7 cellular contexts compared by ENCODE assay signal in the genomic region with DNA sequence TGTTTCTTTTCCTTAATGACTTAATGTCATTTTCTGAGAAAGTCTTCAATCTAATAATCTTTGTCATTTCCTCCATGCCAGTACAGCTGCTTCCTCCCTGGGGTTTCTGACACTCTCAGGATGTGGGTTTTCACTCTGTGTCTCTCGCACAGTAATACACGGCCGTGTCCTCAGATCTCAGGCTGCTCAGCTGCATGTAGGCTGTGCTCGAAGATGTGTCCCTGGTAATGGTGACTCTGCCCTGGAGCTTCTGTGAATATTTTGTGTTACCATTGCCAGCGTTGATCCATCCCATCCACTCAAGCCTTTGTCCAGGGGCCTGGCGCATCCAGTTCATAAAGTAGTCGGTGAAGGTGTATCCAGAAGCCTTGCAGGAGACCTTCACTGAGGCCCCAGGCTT.
DNase-seq lines count a peak whose midpoint lies in the region; ATAC-seq, FAIRE-seq and TF ChIP-seq lines count a peak whose summit lies in the region.
"Not testable (repeated sequence)": the region's sequence is repeated elsewhere in the genome, so short reads cannot be mapped to it uniquely, and the experiment has no call there.

No MANE protein-coding gene starts in this region.

- H3K4me1 ChIP-seq in A549; DND-41 (ENCODE audit: insufficient read depth, low read length); GM12878 (ENCODE audit: control insufficient read depth, insufficient read depth, low read length); mucosa of descending colon (ENCODE audit: low read depth): not testable (repeated sequence)

- H3K4me2 ChIP-seq in A549; DND-41 (ENCODE audit: insufficient read depth, low read length); GM12878 (ENCODE audit: control insufficient read depth, insufficient read depth): not testable (repeated sequence)

- not testable (repeated sequence) for H3K4me1 Mint-ChIP-seq in T-cell; activated CD8-positive, alpha-beta T cell treated with anti-CD3 and anti-CD28 coated beads, Interleukin-2, amount 10 ng/mL, durations not matched to agents 7 days and 5 days (ENCODE audit: low read depth); natural killer cell treated with Interleukin-12 subunit alpha and Interleukin-12 subunit beta and Interleukin-15 and Interleukin-18, amount 100 ng/mL, for 72 hours (ENCODE audit: low read depth in 2 of 2)

- not testable (repeated sequence) for H3K27me3 Mint-ChIP-seq in T-cell; activated CD8-positive, alpha-beta T cell treated with anti-CD3 and anti-CD28 coated beads, Interleukin-2, amount 10 ng/mL, durations not matched to agents 7 days and 5 days (ENCODE audit: low read depth); natural killer cell treated with Interleukin-12 subunit alpha and Interleukin-12 subunit beta and Interleukin-15 and Interleukin-18, amount 100 ng/mL, for 72 hours

- not testable (repeated sequence) for H3K27ac ChIP-seq in A549; DND-41 (ENCODE audit: low read length); GM12878 (ENCODE audit: control insufficient read depth, insufficient read depth)

- H3K4me3 Mint-ChIP-seq in T-cell; activated CD8-positive, alpha-beta T cell treated with anti-CD3 and anti-CD28 coated beads, Interleukin-2, amount 10 ng/mL, durations not matched to agents 7 days and 5 days; natural killer cell treated with Interleukin-12 subunit alpha and Interleukin-12 subunit beta and Interleukin-15 and Interleukin-18, amount 100 ng/mL, for 72 hours: not testable (repeated sequence)

- POLR2A ChIA-PET in A549 (lab: Yijun Ruan, JAX); T-cell (lab: Charles Lee); activated CD8-positive, alpha-beta T cell treated with anti-CD3 and anti-CD28 coated beads, Interleukin-2, amount 10 ng/mL, durations not matched to agents 7 days and 5 days (lab: Charles Lee); GM12878 (lab: Charles Lee): not testable (repeated sequence)

- TF ChIP-seq POLR2A in A549 (IDR thresholded peaks at IDR 0.05; ENCODE audit: low read length); GM12878 (IDR thresholded peaks at IDR 0.05; ENCODE audit: low read depth, low read length): not testable (repeated sequence)

- RAD21 ChIA-PET in GM12878 (lab: Charles Lee; ENCODE audit: unreplicated experiment) = not testable (repeated sequence)

- SMC1A ChIA-PET in GM12878 (lab: Charles Lee; ENCODE audit: uncharacterized antibody, unreplicated experiment) = not testable (repeated sequence)

- WGBS in A549 (ENCODE audit: missing lambda C conversion rate) = no CpG with 5 or more reads among the region's 7 CpGs
- no CpG with 5 or more reads among the region's 7 CpGs for WGBS in GM12878 (ENCODE audit: insufficient coverage, insufficient replicate concordance, low lambda C conversion rate, missing lambda C conversion rate)

- DNase-seq in A549 (ENCODE audit: low read depth in 1 of 2, low spot score in 1 of 2); DND-41; T-cell; activated CD8-positive, alpha-beta T cell treated with anti-CD3 and anti-CD28 coated beads, Interleukin-2, amount 10 ng/mL, durations not matched to agents 7 days and 5 days; GM12878 (ENCODE audit: low read depth, low spot score); mucosa of descending colon; natural killer cell treated with Interleukin-12 subunit alpha and Interleukin-12 subunit beta and Interleukin-15 and Interleukin-18, amount 100 ng/mL, for 72 hours (ENCODE audit: low spot score): not testable (repeated sequence)

- H2AFZ ChIP-seq in DND-41 (ENCODE audit: low read depth, low read length); GM12878 (ENCODE audit: control insufficient read depth, low read depth, low read length): not testable (repeated sequence)

- TF ChIP-seq RAD21 in A549 (conservative IDR thresholded peaks at IDR 0.05 in 1 of 2, IDR thresholded peaks at IDR 0.05 in 1 of 2); GM12878 (IDR thresholded peaks at IDR 0.05; ENCODE audit: insufficient read depth, low read depth, low read length): not testable (repeated sequence)

- not testable (repeated sequence) for H3K27me3 ChIP-seq in DND-41 (ENCODE audit: insufficient read depth, low read length, poor library complexity); GM12878 (replicated peaks in 1 of 2; ENCODE audit: control insufficient read depth in 2 of 2, insufficient read depth in 2 of 2, low read length in 1 of 2)

- BruUV-seq in GM12878 (replicated peaks; lab: Mats Ljungman, UMichigan) = not testable (repeated sequence)

- H3K79me2 ChIP-seq in DND-41 (ENCODE audit: insufficient read depth, low read length); GM12878 (ENCODE audit: control insufficient read depth, insufficient read depth, low read length): not testable (repeated sequence)

- ATAC-seq in A549, GM12878: not testable (repeated sequence)
- peak; percentile 78 for ATAC-seq in DND-41 (ENCODE audit: insufficient read depth, low read depth)
- peak; percentile 55 to 75 (median 70) for ATAC-seq in T-cell (replicated peaks in 1 of 4)
- peak; percentile 54 for ATAC-seq in activated CD8-positive, alpha-beta T cell treated with anti-CD3 and anti-CD28 coated beads, Interleukin-2, amount 10 ng/mL, durations not matched to agents 7 days and 5 days
- peak; percentile 28 for ATAC-seq in mucosa of descending colon
- peak; percentile 37 to 51 for ATAC-seq in natural killer cell treated with Interleukin-12 subunit alpha and Interleukin-12 subunit beta and Interleukin-15 and Interleukin-18, amount 100 ng/mL, for 72 hours

- H3K27ac Mint-ChIP-seq in T-cell; activated CD8-positive, alpha-beta T cell treated with anti-CD3 and anti-CD28 coated beads, Interleukin-2, amount 10 ng/mL, durations not matched to agents 7 days and 5 days; natural killer cell treated with Interleukin-12 subunit alpha and Interleukin-12 subunit beta and Interleukin-15 and Interleukin-18, amount 100 ng/mL, for 72 hours: not testable (repeated sequence)

- TF ChIP-seq EP300 in A549 (IDR thresholded peaks at IDR 0.05); GM12878 (IDR thresholded peaks at IDR 0.05; ENCODE audit: borderline replicate concordance in 1 of 2, control insufficient read depth in 1 of 2, low read depth in 2 of 2, low read length in 2 of 2): not testable (repeated sequence)

- not testable (repeated sequence) for H3K36me3 ChIP-seq in DND-41 (ENCODE audit: insufficient read depth, low read length); GM12878 (ENCODE audit: control insufficient read depth in 2 of 2, insufficient read depth in 2 of 2, low read length in 1 of 2); mucosa of descending colon (ENCODE audit: low read depth)

- in situ Hi-C loops in GM12878 (cut with MboI) = not testable (repeated sequence)

- CTCF ChIA-PET in A549 (lab: Yijun Ruan, JAX); T-cell (lab: Charles Lee); activated CD8-positive, alpha-beta T cell treated with anti-CD3 and anti-CD28 coated beads, Interleukin-2, amount 10 ng/mL, durations not matched to agents 7 days and 5 days (lab: Charles Lee); GM12878 (lab: Yijun Ruan, JAX): not testable (repeated sequence)

- not testable (repeated sequence) for H3K9ac ChIP-seq in DND-41 (ENCODE audit: low read depth, low read length); GM12878 (ENCODE audit: control insufficient read depth, insufficient read depth, low read length)

- intact Hi-C loops in GM12878 (cut with micrococcal nuclease; ENCODE audit: unreplicated experiment); mucosa of descending colon (cut with DNase I, micrococcal nuclease): not testable (repeated sequence)

- not testable (repeated sequence) for H3K9me3 Mint-ChIP-seq in T-cell; activated CD8-positive, alpha-beta T cell treated with anti-CD3 and anti-CD28 coated beads, Interleukin-2, amount 10 ng/mL, durations not matched to agents 7 days and 5 days (ENCODE audit: insufficient read depth); natural killer cell treated with Interleukin-12 subunit alpha and Interleukin-12 subunit beta and Interleukin-15 and Interleukin-18, amount 100 ng/mL, for 72 hours

- not testable (repeated sequence) for TF ChIP-seq CTCF in A549 (IDR thresholded peaks at IDR 0.05); DND-41 (IDR thresholded peaks at IDR 0.05; ENCODE audit: borderline replicate concordance, extremely low read depth, low read length, poor library complexity, severe bottlenecking); GM12878 (IDR thresholded peaks at IDR 0.05 in 2 of 3, conservative IDR thresholded peaks at IDR 0.05 in 1 of 3; ENCODE audit: control insufficient read depth in 2 of 3, extremely low read depth in 1 of 3, insufficient read depth in 1 of 3, low read depth in 3 of 3, low read length in 3 of 3); mucosa of descending colon (IDR thresholded peaks at IDR 0.05)

- not testable (repeated sequence) for H4K20me1 ChIP-seq in DND-41 (ENCODE audit: insufficient read depth, low read length); GM12878 (ENCODE audit: control insufficient read depth, insufficient read depth)

- H3K9me3 ChIP-seq in A549; DND-41 (ENCODE audit: insufficient read depth, low read length, severe bottlenecking); GM12878 (replicated peaks; ENCODE audit: control insufficient read depth, insufficient read depth, low read length); mucosa of descending colon: not testable (repeated sequence)

- H3K4me3 ChIP-seq in A549; DND-41 (ENCODE audit: low read depth in 1 of 2, low read length in 2 of 2); GM12878; mucosa of descending colon: not testable (repeated sequence)

- FAIRE-seq in A549 (lab: Jason Lieb, UNC) = peak; percentile 92
- FAIRE-seq in GM12878 (lab: Jason Lieb, UNC) = peak; percentile 54

- H3K36me3 Mint-ChIP-seq in T-cell; activated CD8-positive, alpha-beta T cell treated with anti-CD3 and anti-CD28 coated beads, Interleukin-2, amount 10 ng/mL, durations not matched to agents 7 days and 5 days (ENCODE audit: low read depth); natural killer cell treated with Interleukin-12 subunit alpha and Interleukin-12 subunit beta and Interleukin-15 and Interleukin-18, amount 100 ng/mL, for 72 hours: not testable (repeated sequence)
